Comparison of ENCODE assay signal across 26 cellular contexts in the genomic region with DNA sequence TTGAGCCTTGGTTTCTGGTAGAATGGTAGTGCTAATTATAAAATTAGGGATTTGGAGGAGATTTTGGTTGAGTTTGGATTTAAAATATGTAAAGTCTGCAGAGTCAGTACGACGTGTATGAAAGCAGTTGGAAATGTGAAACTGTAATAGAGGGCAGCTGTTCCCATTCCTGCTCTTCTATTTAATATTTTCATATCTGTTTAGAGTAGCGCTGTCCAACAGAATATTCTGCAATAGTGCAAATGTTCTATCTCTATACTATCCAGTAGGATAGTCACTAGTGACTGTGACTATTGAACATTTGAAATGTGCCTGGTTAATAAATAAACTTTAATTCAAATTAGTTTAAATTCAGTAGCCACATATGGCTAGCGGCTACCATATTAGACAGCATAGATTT.
"Had no signal": no experiment of that assay in that cellular context is flagged by ENCODE, and none has a peak within 500 bp of the region (broad histone marks: within the 10 kb centered on the region; RNA-seq: fewer than 3 reads in every experiment).

No MANE protein-coding gene starts in this region.

- DNase-seq: hypothalamus; immature natural killer cell; kidney; left ventricle myocardium inferior; mesendoderm; naive thymus-derived CD4-positive, alpha-beta T cell; pancreas; posterior cingulate gyrus; retina; right cardiac atrium; small intestine; spleen; stimulated activated CD4-positive, alpha-beta T cell treated with anti-CD3 and anti-CD28 coated beads, Interleukin-4, amount 100 ng/mL, for 4 hours; stimulated activated CD8-positive, alpha-beta memory T cell treated with anti-CD3 and anti-CD28 coated beads, Interleukin-4, amount 100 ng/mL, for 48 hours; stimulated activated naive CD4-positive, alpha-beta T cell treated with Interleukin-2 at 50 U/mL for 16 hours; stimulated activated naive CD8-positive, alpha-beta T cell treated with anti-CD3 and anti-CD28 coated beads, Interleukin-15, amount 100 ng/mL, for 72 hours; substantia nigra; uterus had no signal

- H3K27ac Mint-ChIP-seq: immature natural killer cell; mesothelial cell of epicardium; naive thymus-derived CD4-positive, alpha-beta T cell; natural killer cell treated with Interleukin-12 subunit alpha and Interleukin-12 subunit beta and Interleukin-15 and Interleukin-18, amount 100 ng/mL, for 72 hours; stimulated activated memory B cell treated with anti-CD40 and anti-IgM and Interleukin-4, amounts not matched to agents 10 μg/mL and 1 μg/mL and 100 μg/mL, for 72 hours; stimulated activated naive CD8-positive, alpha-beta T cell treated with anti-CD3 and anti-CD28 coated beads, Interleukin-15, amount 100 ng/mL, for 72 hours; type B pancreatic cell had no signal

- H3K4me1 ChIP-seq: left ventricle myocardium inferior, pancreas, prostate gland, spleen, tibial nerve, uterus had no signal

- H3K9me3 Mint-ChIP-seq: mesothelial cell of epicardium had no signal

- H3K27ac ChIP-seq: left ventricle myocardium inferior, pancreas, prostate gland, spleen, tibial nerve, uterus had no signal

- H3K4me3 Mint-ChIP-seq: immature natural killer cell; mesothelial cell of epicardium; naive thymus-derived CD4-positive, alpha-beta T cell; natural killer cell treated with Interleukin-12 subunit alpha and Interleukin-12 subunit beta and Interleukin-15 and Interleukin-18, amount 100 ng/mL, for 72 hours; stimulated activated memory B cell treated with anti-CD40 and anti-IgM and Interleukin-4, amounts not matched to agents 10 μg/mL and 1 μg/mL and 100 μg/mL, for 72 hours; stimulated activated naive CD8-positive, alpha-beta T cell treated with anti-CD3 and anti-CD28 coated beads, Interleukin-15, amount 100 ng/mL, for 72 hours; type B pancreatic cell had no signal

- ATAC-seq: naive thymus-derived CD4-positive, alpha-beta T cell; natural killer cell treated with Interleukin-12 subunit alpha and Interleukin-12 subunit beta and Interleukin-15 and Interleukin-18, amount 100 ng/mL, for 72 hours; pancreas; right cardiac atrium; sciatic nerve; stimulated activated memory B cell treated with anti-CD40 and anti-IgM and Interleukin-4, amounts not matched to agents 10 μg/mL and 1 μg/mL and 100 μg/mL, for 72 hours; stimulated activated naive CD8-positive, alpha-beta T cell treated with anti-CD3 and anti-CD28 coated beads, Interleukin-15, amount 100 ng/mL, for 72 hours had no signal

- H3K4me1 Mint-ChIP-seq: immature natural killer cell; mesothelial cell of epicardium; naive thymus-derived CD4-positive, alpha-beta T cell; stimulated activated memory B cell treated with anti-CD40 and anti-IgM and Interleukin-4, amounts not matched to agents 10 μg/mL and 1 μg/mL and 100 μg/mL, for 72 hours; stimulated activated naive CD8-positive, alpha-beta T cell treated with anti-CD3 and anti-CD28 coated beads, Interleukin-15, amount 100 ng/mL, for 72 hours had no signal

- H3K27me3 ChIP-seq: pancreas, spleen, tibial nerve, uterus had no signal

- H3K9me3 ChIP-seq: pancreas, prostate gland, tibial nerve, uterus had no signal

- H3K36me3 Mint-ChIP-seq: immature natural killer cell; mesothelial cell of epicardium; naive thymus-derived CD4-positive, alpha-beta T cell; natural killer cell treated with Interleukin-12 subunit alpha and Interleukin-12 subunit beta and Interleukin-15 and Interleukin-18, amount 100 ng/mL, for 72 hours; stimulated activated memory B cell treated with anti-CD40 and anti-IgM and Interleukin-4, amounts not matched to agents 10 μg/mL and 1 μg/mL and 100 μg/mL, for 72 hours; type B pancreatic cell had no signal

- H3K36me3 ChIP-seq: left ventricle myocardium inferior, pancreas, prostate gland, spleen, tibial nerve, uterus had no signal

- H3K4me3 ChIP-seq: left ventricle myocardium inferior, lung, pancreas, prostate gland, spleen, tibial nerve, uterus had no signal

- H3K27me3 Mint-ChIP-seq: naive thymus-derived CD4-positive, alpha-beta T cell; natural killer cell treated with Interleukin-12 subunit alpha and Interleukin-12 subunit beta and Interleukin-15 and Interleukin-18, amount 100 ng/mL, for 72 hours; stimulated activated memory B cell treated with anti-CD40 and anti-IgM and Interleukin-4, amounts not matched to agents 10 μg/mL and 1 μg/mL and 100 μg/mL, for 72 hours; stimulated activated naive CD8-positive, alpha-beta T cell treated with anti-CD3 and anti-CD28 coated beads, Interleukin-15, amount 100 ng/mL, for 72 hours had no signal
